ENCODE assay signal across 10 cellular contexts in genomic region chr15:59646271-59646670, GRCh38. TPM values are rescaled to one million over a fixed set of nuclear protein-coding genes. Genes with fewer than 3 reads are reported as not detected.
"Had no signal": no experiment of that assay in that cellular context is flagged by ENCODE, and none has a peak within 500 bp of the region (broad histone marks: within the 10 kb centered on the region; RNA-seq: fewer than 3 reads in every experiment).

No MANE protein-coding gene starts in this region.

- ATAC-seq: GM23338, HCT116 had no signal

- H3K4me2 ChIP-seq: GM23338 had no signal

- FAIRE-seq: H1, H54 had no signal

- DNase-seq: GM23248, GOT3, H7, H9, HCEC 1CT, HFFc6 had no signal

- H3K4me3 ChIP-seq: GM23248, GM23338 had no signal

- H3K27ac ChIP-seq: GM23248 had no signal

RNA-seq across cellular contexts. Expression of gene GCNT3, which starts 34.7 kb away (rescaled TPM):
- polyA plus RNA-seq: GM23248, GM23338, H1 had no signal
